In genomic region chr19:16048583-16048982, GRCh38 we compare ENCODE assay signal across 19 cellular contexts. TPM values are rescaled to one million over a fixed set of nuclear protein-coding genes. Genes with fewer than 3 reads are reported as not detected.
DNase-seq lines count a peak whose midpoint lies in the region; TF ChIP-seq lines count a peak whose summit lies in the region.
"Had no signal": no experiment of that assay in that cellular context is flagged by ENCODE, and none has a peak within 500 bp of the region (broad histone marks: within the 10 kb centered on the region; RNA-seq: fewer than 3 reads in every experiment).

No MANE protein-coding gene starts in this region.

- no peaks in the 10 kb centered on the region for H3K79me2 ChIP-seq in trophoblast cell (ENCODE audit: control insufficient read depth, insufficient read depth, low read length, poor library complexity)

- H3K4me2 ChIP-seq in trophoblast cell (ENCODE audit: low read length) = no peak overlapping the region
- H3K4me2 ChIP-seq: BLaER1 had no signal

- no peak overlapping the region for H2BK5ac ChIP-seq in trophoblast cell (ENCODE audit: low read depth, low read length, poor library complexity)

- no CpG with 5 or more reads among the region's 3 CpGs for WGBS in trophoblast cell (ENCODE audit: extremely low coverage, insufficient coverage, insufficient read length)

- H3K27ac ChIP-seq in VCaP = peak overlapping the region; percentile 24; the same call in 1 of the 2 replicates
- H3K27ac ChIP-seq in trophoblast cell (ENCODE audit: low read depth, low read length) = no peak overlapping the region
- H3K27ac ChIP-seq: 22Rv1, BLaER1, C4-2B, GM23248 had no signal

- H2AK5ac ChIP-seq in trophoblast cell (ENCODE audit: low read length) = no peak overlapping the region

- H4K12ac ChIP-seq in trophoblast cell (ENCODE audit: low read depth, low read length) = no peak overlapping the region

- no peak overlapping the region for H3K4me3 ChIP-seq in trophoblast cell (ENCODE audit: low read depth, low read length)
- H3K4me3 ChIP-seq: BLaER1, GM12878, GM23248 had no signal

- no peaks in the 10 kb centered on the region for H3K79me1 ChIP-seq in trophoblast cell (ENCODE audit: low read length)

- no peak overlapping the region for H3K4ac ChIP-seq in trophoblast cell (ENCODE audit: low read depth, low read length)

- H4K8ac ChIP-seq in trophoblast cell (ENCODE audit: low read depth, low read length) = no peak overlapping the region

- no peak overlapping the region for H2BK12ac ChIP-seq in trophoblast cell (ENCODE audit: low read length)

- no peak overlapping the region for H4K91ac ChIP-seq in trophoblast cell (ENCODE audit: low read depth, low read length)

- no peaks in the 10 kb centered on the region for H3K4me1 ChIP-seq in trophoblast cell (ENCODE audit: control insufficient read depth in 1 of 2, insufficient read depth in 2 of 2, low read length in 2 of 2)

- no peak overlapping the region for H3K9ac ChIP-seq in trophoblast cell (ENCODE audit: low read length)
- H3K9ac ChIP-seq: BLaER1, GM23248 had no signal

- no peaks in the 10 kb centered on the region for H3K36me3 ChIP-seq in trophoblast cell (ENCODE audit: control insufficient read depth in 1 of 2, insufficient read depth in 2 of 2, low read length in 2 of 2)
- H3K36me3 ChIP-seq: BLaER1 had no signal

- no peak overlapping the region for H2BK120ac ChIP-seq in trophoblast cell (ENCODE audit: insufficient read depth, low read length, poor library complexity)

- H3K27me3 ChIP-seq in trophoblast cell (ENCODE audit: insufficient read depth, low read length) = no peaks in the 10 kb centered on the region
- H3K27me3 ChIP-seq: BLaER1 had no signal

- peaks cover 9% of the 10 kb centered on the region for H3K9me3 ChIP-seq in trophoblast cell (ENCODE audit: insufficient read depth, low read depth, low read length)
- H3K9me3 ChIP-seq: BLaER1 had no signal

- H2AFZ ChIP-seq in trophoblast cell (ENCODE audit: insufficient read depth, low read length, poor library complexity) = no peak overlapping the region
- H2AFZ ChIP-seq: GM23248 had no signal

- H3K14ac ChIP-seq in trophoblast cell (ENCODE audit: low read length) = no peak overlapping the region

- DNase-seq in SIG-M5 treated with dmso at 0.1 percent for 504 hours (lab: John Stamatoyannopoulos, UW; ENCODE audit: unreplicated experiment) (peak; percentile 28), SIG-M5 (lab: John Stamatoyannopoulos, UW) (no peak), trophoblast cell (peak; percentile 21 to 69), SKM-1 (lab: John Stamatoyannopoulos, UW; ENCODE audit: unreplicated experiment) (no peak), NCI-H510A treated with DMSO at 0.1 percent for 48 hours (lab: John Stamatoyannopoulos, UW) (no peak)
- DNase-seq in stimulated activated naive CD4-positive, alpha-beta T cell treated with Interleukin-2 at 50 U/mL for 16 hours (lab: John Stamatoyannopoulos, UW) = no peak
- DNase-seq: CD4-positive, alpha-beta T cell; CD8-positive, alpha-beta memory T cell; DMS 273 treated with DMSO at 0.1 percent for 48 hours; DMS79; EL; GDM1; GM23248; H9 had no signal

- no peak overlapping the region for H3K23ac ChIP-seq in trophoblast cell (ENCODE audit: low read length)

- no peak for TF ChIP-seq CTCF in VCaP (conservative IDR thresholded peaks at IDR 0.05)

- no peak overlapping the region for H3K18ac ChIP-seq in trophoblast cell (ENCODE audit: low read length)

RNA-seq across cellular contexts. Expression of gene TPM4, which starts 27.7 kb away (rescaled TPM):
- 859 and 864 TPM in 2 replicates for polyA plus RNA-seq in trophoblast cell (2013)

Comparison
In these comparisons a context has a peak if more than half of its experiments do, and no peak if none do; other contexts are left out.
1. DNase-seq: peak in SIG-M5 treated with dmso at 0.1 percent for 504 hours (single experiment) and trophoblast cell (2 of 2); none in SIG-M5 (single experiment), SKM-1 (single experiment), NCI-H510A treated with DMSO at 0.1 percent for 48 hours (single experiment) and stimulated activated naive CD4-positive, alpha-beta T cell treated with Interleukin-2 at 50 U/mL for 16 hours (single experiment).